Comparison of ENCODE assay signal across 19 cellular contexts in the genomic region with DNA sequence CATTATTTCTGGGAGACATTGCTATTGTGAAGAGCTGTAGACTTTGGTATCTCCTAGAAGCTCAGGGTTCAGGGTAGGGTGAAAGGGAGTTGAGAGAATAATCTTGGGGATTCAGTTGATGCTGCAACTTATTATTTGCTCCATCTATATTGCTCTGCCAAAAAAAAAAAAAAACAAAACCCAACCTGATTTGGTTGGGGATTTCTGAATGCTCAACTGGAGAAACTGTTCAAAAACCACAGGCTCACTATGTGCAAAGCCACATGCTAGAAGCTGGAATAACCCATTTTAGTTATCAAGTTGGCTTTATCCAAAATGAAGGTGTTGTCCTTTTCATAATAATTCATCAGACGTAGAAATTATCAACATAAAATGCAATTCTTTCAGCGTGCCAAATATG.
DNase-seq lines count a peak whose midpoint lies in the region; ATAC-seq, FAIRE-seq and TF ChIP-seq lines count a peak whose summit lies in the region.
"Had no signal": no experiment of that assay in that cellular context is flagged by ENCODE, and none has a peak within 500 bp of the region (broad histone marks: within the 10 kb centered on the region; RNA-seq: fewer than 3 reads in every experiment).

No MANE protein-coding gene starts in this region.

- ATAC-seq in GM12878: peak; percentile 69
- ATAC-seq in activated CD8-positive, alpha-beta T cell treated with anti-CD3 and anti-CD28 coated beads, Interleukin-2, amount 10 ng/mL, durations not matched to agents 7 days and 5 days: no peak

- SMC1A ChIA-PET in GM12878 (lab: Charles Lee; ENCODE audit: uncharacterized antibody, unreplicated experiment): interaction anchor here (0.8 to 2.3 kb wide), 6 partner anchors 9 to 236 kb away, joined by 3 to 14 read pairs (median 4); no protein-coding TSS in a partner anchor

- BruUV-seq in GM12878 (replicated peaks; lab: Mats Ljungman, UMichigan): TSS peak; percentile 29

- RAD21 ChIA-PET in GM12878 (lab: Charles Lee; ENCODE audit: unreplicated experiment): interaction anchor here (1.4 kb wide), 1 partner anchor 38 kb away, joined by 3 read pairs; no protein-coding TSS in a partner anchor

- H3K27me3 ChIP-seq in HUES48 (ENCODE audit: control insufficient read depth, insufficient read depth, low read length) (no peaks in the 10 kb centered on the region), GM12878 (replicated peaks in 1 of 2; ENCODE audit: control insufficient read depth in 2 of 2, insufficient read depth in 2 of 2, low read length in 1 of 2) (no peaks in the 10 kb centered on the region), BE2C (no peaks in the 10 kb centered on the region)
- H3K27me3 ChIP-seq: BLaER1 had no signal

- TF ChIP-seq EP300 in GM12878 (IDR thresholded peaks at IDR 0.05; ENCODE audit: borderline replicate concordance in 1 of 2, control insufficient read depth in 1 of 2, low read depth in 2 of 2, low read length in 2 of 2): peak in 1 of 2 experiments; percentile 8; a peak in 1 of 4 replicates

- H3K36me3 Mint-ChIP-seq in activated CD8-positive, alpha-beta T cell treated with anti-CD3 and anti-CD28 coated beads, Interleukin-2, amount 10 ng/mL, durations not matched to agents 7 days and 5 days (ENCODE audit: low read depth): no peaks in the 10 kb centered on the region
- H3K36me3 Mint-ChIP-seq: CD14-positive monocyte; CD4-positive, alpha-beta memory T cell; CD4-positive, CD25-positive, alpha-beta regulatory T cell; CD8-positive, alpha-beta memory T cell had no signal

- H3K79me2 ChIP-seq in GM12878 (ENCODE audit: control insufficient read depth, insufficient read depth, low read length): no peaks in the 10 kb centered on the region

- CTCF ChIA-PET in GM12878 (lab: Yijun Ruan, JAX): interaction anchor here (0.9 to 7.5 kb wide), 5 partner anchors 13 to 1298 kb away, joined by 3 to 35 read pairs (median 4); no protein-coding TSS in a partner anchor
- CTCF ChIA-PET in activated CD8-positive, alpha-beta T cell treated with anti-CD3 and anti-CD28 coated beads, Interleukin-2, amount 10 ng/mL, durations not matched to agents 7 days and 5 days (lab: Charles Lee): interaction anchor here (1.4 to 1.8 kb wide), 2 partner anchors 12 to 236 kb away, joined by 3 to 10 read pairs; no protein-coding TSS in a partner anchor

- in situ Hi-C loops in GM12878 (cut with MboI): no loop called here

- FAIRE-seq in D721Med (lab: Jason Lieb, UNC) (peak; percentile 81), GM12878 (lab: Jason Lieb, UNC) (no peak)
- FAIRE-seq: A549, G401.6, GM12892, GM18507 had no signal

- H3K9me3 ChIP-seq in HUES48 (ENCODE audit: control insufficient read depth, insufficient read depth, low read length) (no peaks in the 10 kb centered on the region), GM12878 (replicated peaks; ENCODE audit: control insufficient read depth, insufficient read depth, low read length) (no peaks in the 10 kb centered on the region), BE2C (no peaks in the 10 kb centered on the region)

- H3K4me1 Mint-ChIP-seq in activated CD8-positive, alpha-beta T cell treated with anti-CD3 and anti-CD28 coated beads, Interleukin-2, amount 10 ng/mL, durations not matched to agents 7 days and 5 days (ENCODE audit: low read depth): no peaks in the 10 kb centered on the region
- H3K4me1 Mint-ChIP-seq: B cell; CD4-positive, alpha-beta memory T cell; CD4-positive, CD25-positive, alpha-beta regulatory T cell; CD8-positive, alpha-beta memory T cell had no signal

- no peak overlapping the region for H3K27ac Mint-ChIP-seq in activated CD8-positive, alpha-beta T cell treated with anti-CD3 and anti-CD28 coated beads, Interleukin-2, amount 10 ng/mL, durations not matched to agents 7 days and 5 days
- H3K27ac Mint-ChIP-seq: B cell; CD14-positive monocyte; CD4-positive, alpha-beta memory T cell; CD4-positive, CD25-positive, alpha-beta regulatory T cell; CD8-positive, alpha-beta memory T cell had no signal

- WGBS in GM12878 (ENCODE audit: insufficient coverage, insufficient replicate concordance, low lambda C conversion rate, missing lambda C conversion rate): 0% methylated on average over 2 of the region's 2 CpGs

- POLR2A ChIA-PET in GM12878 (lab: Charles Lee): interaction anchor here (0.7 kb wide), 1 partner anchor 12 kb away, joined by 3 read pairs; no protein-coding TSS in a partner anchor
- POLR2A ChIA-PET in activated CD8-positive, alpha-beta T cell treated with anti-CD3 and anti-CD28 coated beads, Interleukin-2, amount 10 ng/mL, durations not matched to agents 7 days and 5 days (lab: Charles Lee): no interaction called here

- no peaks in the 10 kb centered on the region for H3K27me3 Mint-ChIP-seq in activated CD8-positive, alpha-beta T cell treated with anti-CD3 and anti-CD28 coated beads, Interleukin-2, amount 10 ng/mL, durations not matched to agents 7 days and 5 days (ENCODE audit: low read depth)

- H3K4me1 ChIP-seq in HUES48 (ENCODE audit: control insufficient read depth, insufficient read depth, low read length): peaks cover 7% of the 10 kb centered on the region; the same call in 1 of the 2 replicates
- H3K4me1 ChIP-seq in GM12878 (ENCODE audit: control insufficient read depth, insufficient read depth, low read length): no peaks in the 10 kb centered on the region
- H3K4me1 ChIP-seq in BE2C: no peaks in the 10 kb centered on the region
- H3K4me1 ChIP-seq: A549, BLaER1 had no signal

- H3K27ac ChIP-seq in HUES48 (ENCODE audit: low read depth, low read length) (peak overlapping the region; percentile 26), GM12878 (ENCODE audit: control insufficient read depth, insufficient read depth) (no peak overlapping the region)
- H3K27ac ChIP-seq: 22Rv1, A549, BLaER1 had no signal

- H3K9ac ChIP-seq in HUES48 (ENCODE audit: low read depth, low read length) (no peak overlapping the region), GM12878 (ENCODE audit: control insufficient read depth, insufficient read depth, low read length) (no peak overlapping the region)
- H3K9ac ChIP-seq: BLaER1 had no signal

- no peak overlapping the region for H3K4me3 Mint-ChIP-seq in activated CD8-positive, alpha-beta T cell treated with anti-CD3 and anti-CD28 coated beads, Interleukin-2, amount 10 ng/mL, durations not matched to agents 7 days and 5 days
- H3K4me3 Mint-ChIP-seq: B cell; CD14-positive monocyte; CD4-positive, alpha-beta memory T cell; CD4-positive, CD25-positive, alpha-beta regulatory T cell; CD8-positive, alpha-beta memory T cell had no signal

- no peak overlapping the region for H2AFZ ChIP-seq in GM12878 (ENCODE audit: control insufficient read depth, low read depth, low read length)

- H3K4me3 ChIP-seq in HUES48 (ENCODE audit: low read depth, low read length) (no peak overlapping the region), GM12878 (no peak overlapping the region), BE2C (ENCODE audit: low read depth, low read length) (no peak overlapping the region)
- H3K4me3 ChIP-seq: A549, BLaER1 had no signal

- no peaks in the 10 kb centered on the region for H4K20me1 ChIP-seq in GM12878 (ENCODE audit: control insufficient read depth, insufficient read depth)
- H4K20me1 ChIP-seq: BLaER1 had no signal

- TF ChIP-seq CTCF in D721Med (IDR thresholded peaks at IDR 0.05; ENCODE audit: insufficient read depth, missing control alignments) (no peak), GM12878 (IDR thresholded peaks at IDR 0.05 in 2 of 3, conservative IDR thresholded peaks at IDR 0.05 in 1 of 3; ENCODE audit: control insufficient read depth in 2 of 3, extremely low read depth in 1 of 3, insufficient read depth in 1 of 3, low read depth in 3 of 3, low read length in 3 of 3) (no peak), BE2C (IDR thresholded peaks at IDR 0.05; ENCODE audit: low read depth, low read length) (no peak)

- intact Hi-C loops in GM12878 (cut with micrococcal nuclease; ENCODE audit: unreplicated experiment): no loop called here

- TF ChIP-seq POLR2A in GM12878 (IDR thresholded peaks at IDR 0.05; ENCODE audit: low read depth, low read length): no peak

- no peaks in the 10 kb centered on the region for H3K9me3 Mint-ChIP-seq in activated CD8-positive, alpha-beta T cell treated with anti-CD3 and anti-CD28 coated beads, Interleukin-2, amount 10 ng/mL, durations not matched to agents 7 days and 5 days (ENCODE audit: insufficient read depth)

- H3K36me3 ChIP-seq in HUES48 (ENCODE audit: control insufficient read depth, insufficient read depth, low read length): no peaks in the 10 kb centered on the region
- no peaks in the 10 kb centered on the region for H3K36me3 ChIP-seq in GM12878 (ENCODE audit: control insufficient read depth in 2 of 2, insufficient read depth in 2 of 2, low read length in 1 of 2)
- H3K36me3 ChIP-seq in BE2C: no peaks in the 10 kb centered on the region
- H3K36me3 ChIP-seq: BLaER1 had no signal

- H3K4me2 ChIP-seq in GM12878 (ENCODE audit: control insufficient read depth, insufficient read depth): no peak overlapping the region
- H3K4me2 ChIP-seq: A549, BLaER1 had no signal

- TF ChIP-seq RAD21 in GM12878 (IDR thresholded peaks at IDR 0.05; ENCODE audit: insufficient read depth, low read depth, low read length): no peak

- DNase-seq in D721Med (ENCODE audit: insufficient read length, low spot score) (no peak), GM12878 (ENCODE audit: low read depth, low spot score) (no peak), BE2C (no peak)
- no peak for DNase-seq in activated CD8-positive, alpha-beta T cell treated with anti-CD3 and anti-CD28 coated beads, Interleukin-2, amount 10 ng/mL, durations not matched to agents 7 days and 5 days
- DNase-seq: AML-193; C1 segment of cervical spinal cord; CD4-positive, alpha-beta memory T cell; CD4-positive, CD25-positive, alpha-beta regulatory T cell; CD8-positive, alpha-beta memory T cell; COR-L47 had no signal

TF ChIP-seq in GM12878, 131 proteins besides CTCF, POLR2A, EP300 and RAD21 (continues in another document):
- TF ChIP-seq, protein P1, sequence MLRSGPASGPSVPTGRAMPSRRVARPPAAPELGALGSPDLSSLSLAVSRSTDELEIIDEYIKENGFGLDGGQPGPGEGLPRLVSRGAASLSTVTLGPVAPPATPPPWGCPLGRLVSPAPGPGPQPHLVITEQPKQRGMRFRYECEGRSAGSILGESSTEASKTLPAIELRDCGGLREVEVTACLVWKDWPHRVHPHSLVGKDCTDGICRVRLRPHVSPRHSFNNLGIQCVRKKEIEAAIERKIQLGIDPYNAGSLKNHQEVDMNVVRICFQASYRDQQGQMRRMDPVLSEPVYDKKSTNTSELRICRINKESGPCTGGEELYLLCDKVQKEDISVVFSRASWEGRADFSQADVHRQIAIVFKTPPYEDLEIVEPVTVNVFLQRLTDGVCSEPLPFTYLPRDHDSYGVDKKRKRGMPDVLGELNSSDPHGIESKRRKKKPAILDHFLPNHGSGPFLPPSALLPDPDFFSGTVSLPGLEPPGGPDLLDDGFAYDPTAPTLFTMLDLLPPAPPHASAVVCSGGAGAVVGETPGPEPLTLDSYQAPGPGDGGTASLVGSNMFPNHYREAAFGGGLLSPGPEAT (IDR thresholded peaks at IDR 0.05; ENCODE audit: low read depth): peak; percentile 68; the same call in 1 of the 2 replicates
- TF ChIP-seq DPF2 (IDR thresholded peaks at IDR 0.05): no peak
